In genomic region chr9:98304381-98304780, GRCh38 we compare ENCODE assay signal across 27 cellular contexts. TPM values are rescaled to one million over a fixed set of nuclear protein-coding genes. Genes with fewer than 3 reads are reported as not detected.
DNase-seq lines count a peak whose midpoint lies in the region; ATAC-seq, FAIRE-seq and TF ChIP-seq lines count a peak whose summit lies in the region.
"Had no signal": no experiment of that assay in that cellular context is flagged by ENCODE, and none has a peak within 500 bp of the region (broad histone marks: within the 10 kb centered on the region; RNA-seq: fewer than 3 reads in every experiment).

No MANE protein-coding gene starts in this region.

- WGBS in mesendoderm (ENCODE audit: extremely low coverage, insufficient coverage, low lambda C conversion rate) = no CpG with 5 or more reads among the region's 4 CpGs
- whole genome bisulfite sequencing in trophoblast cell (ENCODE audit: extremely low coverage, insufficient coverage, insufficient read length) = no CpG with 5 or more reads among the region's 4 CpGs
- 89 to 94% methylated on average over 4 of the region's 4 CpGs for WGBS in thyroid gland, 2 donors

- H4K20me1 ChIP-seq in astrocyte (ENCODE audit: insufficient read depth, low read length) = no peaks in the 10 kb centered on the region
- H4K20me1 ChIP-seq: BLaER1 treated with 17β-estradiol and CSF1 and Interleukin-3, amounts not matched to agents 10 nM and 100 nM had no signal

- no peaks in the 10 kb centered on the region for H3K27me3 ChIP-seq in astrocyte (ENCODE audit: insufficient read depth, low read length)
- no peaks in the 10 kb centered on the region for H3K27me3 ChIP-seq in mesendoderm (ENCODE audit: insufficient read depth, low read length, poor library complexity)
- H3K27me3 ChIP-seq in trophoblast cell (ENCODE audit: insufficient read depth, low read length) = no peaks in the 10 kb centered on the region
- H3K27me3 ChIP-seq in thyroid gland = no peaks in the 10 kb centered on the region
- H3K27me3 ChIP-seq: BLaER1 treated with 17β-estradiol and CSF1 and Interleukin-3, amounts not matched to agents 10 nM and 100 nM had no signal

- no peak overlapping the region for H3K9ac ChIP-seq in astrocyte (ENCODE audit: low read length)
- no peak overlapping the region for H3K9ac ChIP-seq in mesendoderm (ENCODE audit: low read length)
- H3K9ac ChIP-seq in trophoblast cell (ENCODE audit: low read length) = no peak overlapping the region
- H3K9ac ChIP-seq: BLaER1 treated with 17β-estradiol and CSF1 and Interleukin-3, amounts not matched to agents 10 nM and 100 nM had no signal

- H3K18ac ChIP-seq in mesendoderm (ENCODE audit: low read length) = no peak overlapping the region
- no peak overlapping the region for H3K18ac ChIP-seq in trophoblast cell (ENCODE audit: low read length)

- H4K8ac ChIP-seq in mesendoderm (ENCODE audit: low read depth, low read length) (no peak overlapping the region), trophoblast cell (ENCODE audit: low read depth, low read length) (no peak overlapping the region)

- H3K23ac ChIP-seq in mesendoderm (ENCODE audit: low read length) = no peak overlapping the region
- no peak overlapping the region for H3K23ac ChIP-seq in trophoblast cell (ENCODE audit: low read length)

- no peak overlapping the region for H4K12ac ChIP-seq in trophoblast cell (ENCODE audit: low read depth, low read length)

- FAIRE-seq in astrocyte (lab: Jason Lieb, UNC) = no peak
- FAIRE-seq: A549, D721Med, GM12878, GM12892, GM18507 had no signal

- DNase-seq in astrocyte (ENCODE audit: low read depth) (no peak), glutamatergic neuron (no peak), mesendoderm (no peak), trophoblast cell (peak; percentile 83 to 85), DMS153 (lab: John Stamatoyannopoulos, UW) (no peak), thyroid gland (no peak), kidney tubule cell (ENCODE audit: low spot score) (no peak)
- DNase-seq: AML-193; Caco-2; Calu3; CD4-positive, alpha-beta T cell; CD8-positive, alpha-beta T cell; DMS53; DMS79; DND-41; EL; GDM1 had no signal

- no peaks in the 10 kb centered on the region for H3K4me1 Mint-ChIP-seq in astrocyte (ENCODE audit: low read depth, unreplicated experiment)
- peaks cover 23% of the 10 kb centered on the region for H3K4me1 Mint-ChIP-seq in glutamatergic neuron (ENCODE audit: low read depth, unreplicated experiment)
- H3K4me1 Mint-ChIP-seq: B cell had no signal

- ATAC-seq in GM21723 (IDR thresholded peaks at IDR 0.05; ENCODE audit: unreplicated experiment) = no peak
- ATAC-seq: A549; CD8-positive, alpha-beta T cell; GM12878 had no signal

- H3K36me3 ChIP-seq in astrocyte (ENCODE audit: insufficient read depth, low read length) (no peaks in the 10 kb centered on the region), mesendoderm (ENCODE audit: control insufficient read depth, insufficient read depth, low read length) (no peaks in the 10 kb centered on the region), trophoblast cell (ENCODE audit: control insufficient read depth in 1 of 2, insufficient read depth in 2 of 2, low read length in 2 of 2) (no peaks in the 10 kb centered on the region), thyroid gland (no peaks in the 10 kb centered on the region)
- H3K36me3 ChIP-seq: BLaER1 treated with 17β-estradiol and CSF1 and Interleukin-3, amounts not matched to agents 10 nM and 100 nM had no signal

- H3K27ac ChIP-seq in astrocyte (ENCODE audit: low read depth, low read length) (no peak overlapping the region), mesendoderm (ENCODE audit: low read depth, low read length) (no peak overlapping the region), trophoblast cell (ENCODE audit: low read depth, low read length) (no peak overlapping the region), thyroid gland (no peak overlapping the region)
- H3K27ac ChIP-seq: 22Rv1; A549; BLaER1 treated with 17β-estradiol and CSF1 and Interleukin-3, amounts not matched to agents 10 nM and 100 nM; C4-2B had no signal

- H3K4me1 ChIP-seq in astrocyte (ENCODE audit: insufficient read depth, low read length) (no peaks in the 10 kb centered on the region), mesendoderm (ENCODE audit: control insufficient read depth, low read depth, low read length) (no peaks in the 10 kb centered on the region), trophoblast cell (ENCODE audit: control insufficient read depth in 1 of 2, insufficient read depth in 2 of 2, low read length in 2 of 2) (peaks cover 19 to 25% of the 10 kb centered on the region in 2 experiments), thyroid gland (no peaks in the 10 kb centered on the region)
- H3K4me1 ChIP-seq: A549; BLaER1 treated with 17β-estradiol and CSF1 and Interleukin-3, amounts not matched to agents 10 nM and 100 nM had no signal

- H3K27ac Mint-ChIP-seq in astrocyte (ENCODE audit: unreplicated experiment) = peak overlapping the region; percentile 34
- peak overlapping the region; percentile 15 for H3K27ac Mint-ChIP-seq in glutamatergic neuron (ENCODE audit: unreplicated experiment)
- H3K27ac Mint-ChIP-seq: B cell; CD4-positive, alpha-beta T cell; CD8-positive, alpha-beta T cell had no signal

- intact Hi-C loops in thyroid gland (cut with DNase I) = no loop called here

- no peak overlapping the region for H2BK15ac ChIP-seq in mesendoderm (replicated peaks; ENCODE audit: low read depth)

- no peak for TF ChIP-seq CTCF in astrocyte (IDR thresholded peaks at IDR 0.05; ENCODE audit: insufficient read depth, low read depth, low read length)
- TF ChIP-seq CTCF in glutamatergic neuron (IDR thresholded peaks at IDR 0.05; ENCODE audit: partially characterized antibody, unreplicated experiment) = no peak
- TF ChIP-seq CTCF in thyroid gland (IDR thresholded peaks at IDR 0.05) = no peak

- H4K91ac ChIP-seq in trophoblast cell (ENCODE audit: low read depth, low read length) = no peak overlapping the region

- H2AFZ ChIP-seq in astrocyte (ENCODE audit: low read depth, low read length) = no peak overlapping the region
- H2AFZ ChIP-seq in trophoblast cell (ENCODE audit: insufficient read depth, low read length, poor library complexity) = no peak overlapping the region

- TF ChIP-seq POLR2A in thyroid gland (IDR thresholded peaks at IDR 0.05) = no peak

- no peak overlapping the region for H3K4me2 ChIP-seq in astrocyte (ENCODE audit: low read length)
- no peak overlapping the region for H3K4me2 ChIP-seq in mesendoderm (ENCODE audit: low read length)
- no peak overlapping the region for H3K4me2 ChIP-seq in trophoblast cell (ENCODE audit: low read length)
- H3K4me2 ChIP-seq: A549; BLaER1 treated with 17β-estradiol and CSF1 and Interleukin-3, amounts not matched to agents 10 nM and 100 nM had no signal

- H3K9me3 Mint-ChIP-seq in astrocyte (ENCODE audit: unreplicated experiment) = peaks cover 4% of the 10 kb centered on the region
- peaks cover 18% of the 10 kb centered on the region for H3K9me3 Mint-ChIP-seq in glutamatergic neuron (ENCODE audit: unreplicated experiment)
- H3K9me3 Mint-ChIP-seq: CD4-positive, alpha-beta T cell; CD8-positive, alpha-beta T cell had no signal

- H3K79me2 ChIP-seq in astrocyte (ENCODE audit: insufficient read depth, low read length) = no peaks in the 10 kb centered on the region
- no peaks in the 10 kb centered on the region for H3K79me2 ChIP-seq in mesendoderm (ENCODE audit: control insufficient read depth, insufficient read depth, low read length)
- no peaks in the 10 kb centered on the region for H3K79me2 ChIP-seq in trophoblast cell (ENCODE audit: control insufficient read depth, insufficient read depth, low read length, poor library complexity)

- no peak overlapping the region for H4K5ac ChIP-seq in mesendoderm (ENCODE audit: low read length)

- no peak overlapping the region for H3K14ac ChIP-seq in trophoblast cell (ENCODE audit: low read length)

- H3K4me3 Mint-ChIP-seq in astrocyte (ENCODE audit: unreplicated experiment) (no peak overlapping the region), glutamatergic neuron (ENCODE audit: unreplicated experiment) (no peak overlapping the region)
- H3K4me3 Mint-ChIP-seq: B cell; CD4-positive, alpha-beta T cell; CD8-positive, alpha-beta T cell had no signal

- H2BK5ac ChIP-seq in mesendoderm (ENCODE audit: low read length) = no peak overlapping the region
- no peak overlapping the region for H2BK5ac ChIP-seq in trophoblast cell (ENCODE audit: low read depth, low read length, poor library complexity)

- H3K36me3 Mint-ChIP-seq in astrocyte (ENCODE audit: low read depth, unreplicated experiment) (peaks cover 3% of the 10 kb centered on the region), glutamatergic neuron (ENCODE audit: unreplicated experiment) (peaks cover 7% of the 10 kb centered on the region)
- H3K36me3 Mint-ChIP-seq: CD8-positive, alpha-beta T cell had no signal

- no peak overlapping the region for H2BK120ac ChIP-seq in mesendoderm (ENCODE audit: low read depth, low read length)
- no peak overlapping the region for H2BK120ac ChIP-seq in trophoblast cell (ENCODE audit: insufficient read depth, low read length, poor library complexity)

- no peak overlapping the region for H3K4ac ChIP-seq in mesendoderm (ENCODE audit: low read depth, low read length)
- H3K4ac ChIP-seq in trophoblast cell (ENCODE audit: low read depth, low read length) = no peak overlapping the region

- H2AK5ac ChIP-seq in mesendoderm (ENCODE audit: low read length) (no peak overlapping the region), trophoblast cell (ENCODE audit: low read length) (no peak overlapping the region)

- H3K4me3 ChIP-seq in astrocyte (ENCODE audit: insufficient read depth, low read depth, low read length) (no peak overlapping the region), mesendoderm (ENCODE audit: low read length) (no peak overlapping the region), trophoblast cell (ENCODE audit: low read depth, low read length) (peak overlapping the region; percentile 15), thyroid gland (replicated peaks in 1 of 3) (no peak overlapping the region)
- H3K4me3 ChIP-seq: A549; BLaER1 treated with 17β-estradiol and CSF1 and Interleukin-3, amounts not matched to agents 10 nM and 100 nM; GM12878 had no signal

- no peaks in the 10 kb centered on the region for H3K9me3 ChIP-seq in astrocyte (ENCODE audit: insufficient read depth, low read depth, low read length)
- no peaks in the 10 kb centered on the region for H3K9me3 ChIP-seq in trophoblast cell (ENCODE audit: insufficient read depth, low read depth, low read length)
- no peaks in the 10 kb centered on the region for H3K9me3 ChIP-seq in thyroid gland
- H3K9me3 ChIP-seq: A549; BLaER1 treated with 17β-estradiol and CSF1 and Interleukin-3, amounts not matched to agents 10 nM and 100 nM; Caco-2 had no signal

- no peak overlapping the region for H2BK12ac ChIP-seq in trophoblast cell (ENCODE audit: low read length)

- peak overlapping the region; percentile 4 for H3K56ac ChIP-seq in mesendoderm (ENCODE audit: low read length)

- H3K79me1 ChIP-seq in mesendoderm (ENCODE audit: low read length) (no peaks in the 10 kb centered on the region), trophoblast cell (ENCODE audit: low read length) (peaks cover 4% of the 10 kb centered on the region)

- H3K27me3 Mint-ChIP-seq in astrocyte (ENCODE audit: low read depth, unreplicated experiment) = peaks cover 28% of the 10 kb centered on the region
- peaks cover 18% of the 10 kb centered on the region for H3K27me3 Mint-ChIP-seq in glutamatergic neuron (ENCODE audit: unreplicated experiment)
- H3K27me3 Mint-ChIP-seq: B cell; CD4-positive, alpha-beta T cell had no signal

RNA-seq across cellular contexts. Expression of gene TBC1D2, which starts 48.9 kb away (rescaled TPM):
- total RNA-seq in astrocyte (9.6 and 10.2 TPM in 2 replicates), glutamatergic neuron (ENCODE audit: unreplicated experiment) (7.6 TPM), thyroid gland (10 to 100 TPM; 12.9 to 20.9 (median 18.3) TPM)
- polyA plus RNA-seq in mesendoderm (2013, experiment 1 of 2) = 16.0 TPM
- 16.2 TPM for polyA plus RNA-seq in mesendoderm (2013, experiment 2 of 2)
- polyA plus RNA-seq in trophoblast cell (2013) = 18.4 and 19.5 TPM in 2 replicates

Comparison
In these comparisons a context has a peak if more than half of its experiments do, and no peak if none do; other contexts are left out.
1. DNase-seq: peak in trophoblast cell (2 of 2); none in astrocyte (single experiment), glutamatergic neuron (single experiment), mesendoderm (single experiment), DMS153 (single experiment), thyroid gland (0 of 2) and kidney tubule cell (single experiment).